ENCODE assay signal across 25 cellular contexts in genomic region chr10:112359606-112360307, GRCh38. TPM values are rescaled to one million over a fixed set of nuclear protein-coding genes. Genes with fewer than 3 reads are reported as not detected.
DNase-seq lines count a peak whose midpoint lies in the region; ATAC-seq, FAIRE-seq and TF ChIP-seq lines count a peak whose summit lies in the region.
"Had no signal": no experiment of that assay in that cellular context is flagged by ENCODE, and none has a peak within 500 bp of the region (broad histone marks: within the 10 kb centered on the region; RNA-seq: fewer than 3 reads in every experiment).

No MANE protein-coding gene starts in this region.

- TF ChIP-seq CTCF in HepG2 (CRISPR knock-in tag; IDR thresholded peaks at IDR 0.05) = no peak
- no peak for TF ChIP-seq CTCF in right lobe of liver (IDR thresholded peaks at IDR 0.05)
- TF ChIP-seq CTCF in hepatocyte (IDR thresholded peaks at IDR 0.05; ENCODE audit: poor library complexity) = no peak
- TF ChIP-seq CTCF in stomach (IDR thresholded peaks at IDR 0.05) = no peak
- no peak for TF ChIP-seq CTCF in CD14-positive monocyte (IDR thresholded peaks at IDR 0.05)

- no peaks in the 10 kb centered on the region for H3K9me3 Mint-ChIP-seq in CD14-positive monocyte
- H3K9me3 Mint-ChIP-seq: activated B cell treated with CpG ODN at 0.5 μM for 24 hours; activated CD4-positive, alpha-beta memory T cell treated with anti-CD3 and anti-CD28 coated beads for 36 hours; activated naive CD8-positive, alpha-beta T cell treated with anti-CD3 and anti-CD28 coated beads, Interleukin-2, amount 50 U/mL, for 24 hours; nephron; stimulated activated naive B cell treated with anti-CD40 and anti-IgM and Interleukin-4, amounts not matched to agents 10 μg/mL and 1 μg/mL and 100 μg/mL, for 72 hours; T-helper 1 cell treated with Interleukin-12 subunit alpha and Interleukin-12 subunit beta and Interleukin-4 antibody, amounts not matched to agents 30 μg/mL and 1 μg/mL, for 36 hours had no signal

- no peaks in the 10 kb centered on the region for H3K79me2 ChIP-seq in HepG2 (ENCODE audit: insufficient read depth, low read length)
- H3K79me2 ChIP-seq in hepatocyte = no peaks in the 10 kb centered on the region

- peak; percentile 23 for FAIRE-seq in HepG2 (lab: Jason Lieb, UNC)
- FAIRE-seq: GM18507, keratinocyte had no signal

- TF ChIP-seq POLR2A in HepG2 (IDR thresholded peaks at IDR 0.05; ENCODE audit: insufficient read depth in 1 of 2, low read depth in 2 of 2, low read length in 2 of 2) (no peak), right lobe of liver (IDR thresholded peaks at IDR 0.05) (no peak), stomach (IDR thresholded peaks at IDR 0.05) (no peak)

- H3K4me3 ChIP-seq in HepG2 (replicated peaks in 1 of 3; ENCODE audit: insufficient read depth in 1 of 3, low read depth in 2 of 3, low read length in 3 of 3) = peak overlapping the region in 2 of 3 experiments; percentile 27 to 64; a peak in 4 of 6 replicates
- H3K4me3 ChIP-seq in right lobe of liver = no peak overlapping the region
- no peak overlapping the region for H3K4me3 ChIP-seq in hepatocyte
- H3K4me3 ChIP-seq in stomach = no peak overlapping the region
- H3K4me3 ChIP-seq: SJSA1 had no signal

- H3K9me2 ChIP-seq in hepatocyte (replicated peaks; ENCODE audit: insufficient read depth) = no peaks in the 10 kb centered on the region

- TF ChIP-seq RAD21 in HepG2 (CRISPR knock-in tag; IDR thresholded peaks at IDR 0.05) = no peak

- 11% methylated on average over 8 of the region's 8 CpGs for WGBS in HepG2 (ENCODE audit: low lambda C conversion rate)
- WGBS in right lobe of liver (ENCODE audit: insufficient coverage, low coverage, low lambda C conversion rate, missing lambda C conversion rate) = 71% methylated on average over 5 of the region's 8 CpGs
- WGBS in hepatocyte (ENCODE audit: low lambda C conversion rate, missing lambda C conversion rate) = 65% methylated on average over 8 of the region's 8 CpGs
- WGBS in stomach, 5 donors = 73 to 81% (median 76%) methylated on average over 8 of the region's 8 CpGs

- no TSS peak for BruUV-seq in HepG2 (replicated peaks; lab: Mats Ljungman, UMichigan)

- H3K27me3 ChIP-seq in HepG2 (ENCODE audit: control insufficient read depth in 1 of 2, insufficient read depth in 2 of 2, low read length in 2 of 2) (no peaks in the 10 kb centered on the region; a peak in 1 of 5 replicates), right lobe of liver (no peaks in the 10 kb centered on the region), hepatocyte (no peaks in the 10 kb centered on the region), stomach (no peaks in the 10 kb centered on the region)
- H3K27me3 ChIP-seq: brain microvascular endothelial cell had no signal

- no peak overlapping the region for H3K27ac Mint-ChIP-seq in CD14-positive monocyte
- H3K27ac Mint-ChIP-seq: activated B cell treated with CpG ODN at 0.5 μM for 24 hours; activated CD4-positive, alpha-beta memory T cell treated with anti-CD3 and anti-CD28 coated beads for 36 hours; activated naive CD8-positive, alpha-beta T cell treated with anti-CD3 and anti-CD28 coated beads, Interleukin-2, amount 50 U/mL, for 24 hours; nephron; stimulated activated naive B cell treated with anti-CD40 and anti-IgM and Interleukin-4, amounts not matched to agents 10 μg/mL and 1 μg/mL and 100 μg/mL, for 72 hours; T-helper 1 cell treated with Interleukin-12 subunit alpha and Interleukin-12 subunit beta and Interleukin-4 antibody, amounts not matched to agents 30 μg/mL and 1 μg/mL, for 36 hours had no signal

- H4K20me1 ChIP-seq in HepG2 (ENCODE audit: insufficient read depth, low read length) = no peaks in the 10 kb centered on the region
- no peaks in the 10 kb centered on the region for H4K20me1 ChIP-seq in hepatocyte (ENCODE audit: insufficient read depth, poor library complexity, severe bottlenecking)

- no peak overlapping the region for H3K4me3 Mint-ChIP-seq in CD14-positive monocyte
- H3K4me3 Mint-ChIP-seq: activated B cell treated with CpG ODN at 0.5 μM for 24 hours; activated CD4-positive, alpha-beta memory T cell treated with anti-CD3 and anti-CD28 coated beads for 36 hours; activated naive CD8-positive, alpha-beta T cell treated with anti-CD3 and anti-CD28 coated beads, Interleukin-2, amount 50 U/mL, for 24 hours; nephron; stimulated activated naive B cell treated with anti-CD40 and anti-IgM and Interleukin-4, amounts not matched to agents 10 μg/mL and 1 μg/mL and 100 μg/mL, for 72 hours; T-helper 1 cell treated with Interleukin-12 subunit alpha and Interleukin-12 subunit beta and Interleukin-4 antibody, amounts not matched to agents 30 μg/mL and 1 μg/mL, for 36 hours had no signal

- in situ Hi-C loops in HepG2 (cut with HindIII; ENCODE audit: extremely low pct_ligation_motif_present, low pct_unique_long_range_greater_than_20kb) = no loop called here

- peaks cover 54% of the 10 kb centered on the region for H3K4me1 ChIP-seq in HepG2 (ENCODE audit: insufficient read depth, low read length)
- H3K4me1 ChIP-seq in right lobe of liver = peaks cover 0 to 41% (median 21%) of the 10 kb centered on the region in 4 donors
- peaks cover 32% of the 10 kb centered on the region for H3K4me1 ChIP-seq in hepatocyte (ENCODE audit: insufficient read depth)
- peaks cover 26 to 33% (median 30%) of the 10 kb centered on the region in 4 donors for H3K4me1 ChIP-seq in stomach
- H3K4me1 ChIP-seq: SJSA1 had no signal

- no peak overlapping the region for H3K27ac ChIP-seq in HepG2 (ENCODE audit: extremely low read length, insufficient read depth, low read length)
- no peak overlapping the region for H3K27ac ChIP-seq in right lobe of liver
- peak overlapping the region; percentile 47 for H3K27ac ChIP-seq in hepatocyte
- peak overlapping the region in 4 of 5 donors; percentile 46 to 81 (median 70) for H3K27ac ChIP-seq in stomach
- H3K27ac ChIP-seq: brain microvascular endothelial cell, SJSA1 had no signal

- DNase-seq in HepG2 (ENCODE audit: low spot score) = no peak
- no peak for DNase-seq in right lobe of liver
- no peak for DNase-seq in hepatocyte (ENCODE audit: low spot score)
- DNase-seq in stomach = no peak
- DNase-seq in NCI-H2029 (lab: John Stamatoyannopoulos, UW) = no peak
- DNase-seq in NCI-H82 (lab: John Stamatoyannopoulos, UW) = no peak
- no peak for DNase-seq in CD14-positive monocyte (ENCODE audit: low spot score)
- DNase-seq in NCI-H446 (lab: John Stamatoyannopoulos, UW) = no peak
- DNase-seq: activated B cell treated with CpG ODN at 0.5 μM for 24 hours; activated CD4-positive, alpha-beta memory T cell treated with anti-CD3 and anti-CD28 coated beads for 36 hours; activated effector memory CD4-positive, alpha-beta T cell treated with anti-CD3 and anti-CD28 coated beads, Interleukin-2, amount 50 U/mL, for 16 hours; activated naive CD8-positive, alpha-beta T cell treated with anti-CD3 and anti-CD28 coated beads, Interleukin-2, amount 50 U/mL, for 24 hours; brain microvascular endothelial cell; foreskin fibroblast; NCI-H1105; NCI-H2107; NCI-H69; PC-3; stimulated activated CD4-positive, alpha-beta T cell treated with anti-CD3 and anti-CD28 coated beads, Interleukin-1b, Interleukin-23, amount 100 ng/mL, for 48 hours; stimulated activated naive B cell treated with anti-CD40 and anti-IgM and Interleukin-4, amounts not matched to agents 10 μg/mL and 1 μg/mL and 100 μg/mL, for 72 hours had no signal

- CTCF ChIA-PET in HepG2 (lab: Yijun Ruan, JAX; ENCODE audit: low intra/inter-chr PET ratio, low total read pairs) = no interaction called here

- ATAC-seq in HepG2 (peak; percentile 67), right lobe of liver (no peak)
- ATAC-seq: activated naive CD8-positive, alpha-beta T cell treated with anti-CD3 and anti-CD28 coated beads, Interleukin-2, amount 50 U/mL, for 24 hours; stimulated activated naive B cell treated with anti-CD40 and anti-IgM and Interleukin-4, amounts not matched to agents 10 μg/mL and 1 μg/mL and 100 μg/mL, for 72 hours had no signal

- TF ChIP-seq EP300 in HepG2 (IDR thresholded peaks at IDR 0.05; ENCODE audit: low read depth in 2 of 2, low read length in 2 of 2) (no peak), HepG2 (CRISPR knock-in tag; IDR thresholded peaks at IDR 0.05; ENCODE audit: borderline replicate concordance) (no peak), stomach (IDR thresholded peaks at IDR 0.05) (no peak)

- H3K36me3 ChIP-seq in HepG2 (replicated peaks in 1 of 2; ENCODE audit: control insufficient read depth in 1 of 2, insufficient read depth in 2 of 2, low read length in 2 of 2) (no peaks in the 10 kb centered on the region), right lobe of liver (no peaks in the 10 kb centered on the region), hepatocyte (replicated peaks; ENCODE audit: insufficient read depth, low read depth) (no peaks in the 10 kb centered on the region), stomach (no peaks in the 10 kb centered on the region)
- H3K36me3 ChIP-seq: brain microvascular endothelial cell, SJSA1 had no signal

- POLR2A ChIA-PET in HepG2 (lab: Yijun Ruan, JAX) = interaction anchor here (0.8 to 2.8 kb wide), 3 partner anchors 15 to 35 kb away, joined by 3 to 14 read pairs (median 3); partner anchors contain the start of gene ACSL5

- no peak overlapping the region; the same call in 1 of the 2 replicates for H3K9ac ChIP-seq in HepG2 (ENCODE audit: insufficient read depth, low read depth, low read length)

- H3K36me3 Mint-ChIP-seq in CD14-positive monocyte = no peaks in the 10 kb centered on the region
- H3K36me3 Mint-ChIP-seq: activated CD4-positive, alpha-beta memory T cell treated with anti-CD3 and anti-CD28 coated beads for 36 hours; stimulated activated naive B cell treated with anti-CD40 and anti-IgM and Interleukin-4, amounts not matched to agents 10 μg/mL and 1 μg/mL and 100 μg/mL, for 72 hours had no signal

- no peaks in the 10 kb centered on the region for H3K9me3 ChIP-seq in HepG2 (ENCODE audit: low read length)
- no peaks in the 10 kb centered on the region for H3K9me3 ChIP-seq in right lobe of liver
- no peaks in the 10 kb centered on the region for H3K9me3 ChIP-seq in hepatocyte (ENCODE audit: low read depth)
- no peaks in the 10 kb centered on the region for H3K9me3 ChIP-seq in stomach
- H3K9me3 ChIP-seq: SJSA1 had no signal

- intact Hi-C loops in HepG2 (cut with micrococcal nuclease; ENCODE audit: unreplicated experiment) (no loop called here), right lobe of liver (cut with DNase I) (no loop called here), stomach (cut with DNase I; ENCODE audit: low total_unique reads) (no loop called here), CD14-positive monocyte (cut with micrococcal nuclease) (no loop called here)

- no peaks in the 10 kb centered on the region for H3K4me1 Mint-ChIP-seq in CD14-positive monocyte
- H3K4me1 Mint-ChIP-seq: activated B cell treated with CpG ODN at 0.5 μM for 24 hours; activated naive CD8-positive, alpha-beta T cell treated with anti-CD3 and anti-CD28 coated beads, Interleukin-2, amount 50 U/mL, for 24 hours; stimulated activated naive B cell treated with anti-CD40 and anti-IgM and Interleukin-4, amounts not matched to agents 10 μg/mL and 1 μg/mL and 100 μg/mL, for 72 hours had no signal

- H2AFZ ChIP-seq in HepG2 (ENCODE audit: low read length) = peak overlapping the region; percentile 94
- no peak overlapping the region for H2AFZ ChIP-seq in hepatocyte

- H3K4me2 ChIP-seq in HepG2 (ENCODE audit: low read depth, low read length) (peak overlapping the region; percentile 87), hepatocyte (no peak overlapping the region)

- peaks cover 2 to 7% (median 4%) of the 10 kb centered on the region in 3 donors for H3K27me3 Mint-ChIP-seq in CD14-positive monocyte (ENCODE audit: low read depth in 3 of 3)
- H3K27me3 Mint-ChIP-seq: activated CD4-positive, alpha-beta memory T cell treated with anti-CD3 and anti-CD28 coated beads for 36 hours had no signal

RNA-seq across cellular contexts. Expression of gene ACSL5, which starts 14.2 kb away (rescaled TPM):
- 32.7 and 56.4 TPM in 2 replicates for total RNA-seq in HepG2 (2016; rRNA removed; fragmentation: Illumina TruSeq; extraction: Trizol)
- 7.5 and 7.6 TPM in 2 replicates for total RNA-seq in HepG2 (2016; cell fraction: cytosol; rRNA removed; fragmentation: Illumina TruSeq; extraction: Trizol; ENCODE audit: low read depth)
- total RNA-seq in HepG2 (2016; cell fraction: insoluble cytoplasmic fraction; rRNA removed; fragmentation: Illumina TruSeq; extraction: Trizol) = 31.4 and 60.5 TPM in 2 replicates
- 11.4 and 13.4 TPM in 2 replicates for total RNA-seq in HepG2 (2016; cell fraction: membrane; rRNA removed; fragmentation: Illumina TruSeq; extraction: Trizol)
- total RNA-seq in HepG2 (2016; cell fraction: nucleus; rRNA removed; fragmentation: Illumina TruSeq; extraction: Trizol) = 67.4 and 69.7 TPM in 2 replicates
- polyA plus RNA-seq in HepG2 (2011; rRNA removed) = 72.1 and 82.5 TPM in 2 replicates
- 46.4 and 61.1 TPM in 2 replicates for polyA plus RNA-seq in HepG2 (2011; cell fraction: cytosol; rRNA removed)
- 118 and 139 TPM in 2 replicates for polyA plus RNA-seq in HepG2 (2011; cell fraction: nucleus; rRNA removed)
- polyA plus RNA-seq in HepG2 (2012) = 67.2 and 80.7 TPM in 2 replicates
- 3.7 and 4.3 TPM in 2 replicates for polyA plus RNA-seq in HepG2 (2016; cell fraction: cytosol; fragmentation: Illumina TruSeq; extraction: Trizol; ENCODE audit: low read depth)
- 26.4 and 27.5 TPM in 2 replicates for polyA plus RNA-seq in HepG2 (2016; cell fraction: insoluble cytoplasmic fraction; fragmentation: Illumina TruSeq; extraction: Trizol; ENCODE audit: low read depth)
- 6.5 TPM in 2 replicates for polyA plus RNA-seq in HepG2 (2016; cell fraction: membrane; fragmentation: Illumina TruSeq; extraction: Trizol; ENCODE audit: low read depth)
- polyA plus RNA-seq in HepG2 (2016; cell fraction: nucleus; fragmentation: Illumina TruSeq; extraction: Trizol; ENCODE audit: insufficient read depth, low read depth) = 88.2 and 99.1 TPM in 2 replicates
- polyA minus RNA-seq in HepG2 (2011; rRNA and poly(A)+ RNA removed; ENCODE audit: low replicate concordance) = 45.1 and 203 TPM in 2 replicates
- 54.1 and 66.6 TPM in 2 replicates for polyA minus RNA-seq in HepG2 (2011; cell fraction: cytosol; rRNA and poly(A)+ RNA removed)
- 68.9 and 74.5 TPM in 2 replicates for polyA minus RNA-seq in HepG2 (2011; cell fraction: nucleus; rRNA and poly(A)+ RNA removed)
- 10 to 100 TPM; 35.1 to 92.4 (median 73.8) TPM for total RNA-seq in right lobe of liver
- total RNA-seq in hepatocyte = 40.2 and 43.1 TPM in 2 replicates
- 22.2 and 22.7 TPM in 2 replicates for polyA plus RNA-seq in hepatocyte
- 100 to 1,000 TPM in 1 of 5 donors, 10 to 100 TPM in 4; 14.3 to 144 (median 44.0) TPM for total RNA-seq in stomach
- 10 to 100 TPM in 1 of 3 donors, 1 to 10 TPM in 2; 4.9 to 16.9 (median 7.5) TPM for polyA plus RNA-seq in stomach
- polyA plus RNA-seq in CD14-positive monocyte = 10 to 100 TPM; 37.5 to 44.4 TPM

Comparison
In these comparisons a context has a peak if more than half of its experiments do, and no peak if none do; other contexts are left out.
1. H3K4me3 ChIP-seq: peak in HepG2 (2 of 3); none in right lobe of liver (0 of 3), hepatocyte (single experiment) and stomach (0 of 4).
2. H3K27ac ChIP-seq: peak in hepatocyte (single experiment) and stomach (4 of 5); none in HepG2 (single experiment) and right lobe of liver (0 of 3).